36 cellular contexts compared by ENCODE assay signal in genomic region chr12:30301291-30301690, GRCh38.
"Had no signal": no experiment of that assay in that cellular context is flagged by ENCODE, and none has a peak within 500 bp of the region (broad histone marks: within the 10 kb centered on the region; RNA-seq: fewer than 3 reads in every experiment).

No MANE protein-coding gene starts in this region.

- H3K27me3 ChIP-seq: adrenal gland, ascending aorta, body of pancreas, brain microvascular endothelial cell, breast epithelium, cardiac muscle cell had no signal

- ATAC-seq: activated naive CD4-positive, alpha-beta T cell treated with anti-CD3 and anti-CD28 coated beads, Interleukin-2, amount 50 U/mL, for 72 hours; activated naive CD8-positive, alpha-beta T cell treated with anti-CD3 and anti-CD28 coated beads, Interleukin-2, amount 50 U/mL, for 24 hours; activated T-cell treated with anti-CD3 and anti-CD28 coated beads, Interleukin-2, amount 50 U/mL, for 4 hours; activated T-cell treated with anti-CD3 and anti-CD28 coated beads, Interleukin-2, amount 50 U/mL, for 72 hours; activated T-helper 17 cell treated with anti-CD3 and anti-CD28 coated beads, Interleukin-2, amount 50 U/mL, for 72 hours; body of pancreas had no signal

- H3K4me3 Mint-ChIP-seq: activated naive CD4-positive, alpha-beta T cell treated with anti-CD3 and anti-CD28 coated beads for 36 hours; activated naive CD4-positive, alpha-beta T cell treated with anti-CD3 and anti-CD28 coated beads, Interleukin-2, amount 10 ng/mL, durations not matched to agents 7 days and 5 days; activated naive CD4-positive, alpha-beta T cell treated with anti-CD3 and anti-CD28 coated beads, Interleukin-2, amount 50 U/mL, for 24 hours; activated naive CD8-positive, alpha-beta T cell; activated naive CD8-positive, alpha-beta T cell treated with anti-CD3 and anti-CD28 coated beads for 36 hours; activated naive CD8-positive, alpha-beta T cell treated with anti-CD3 and anti-CD28 coated beads, Interleukin-2, amount 10 ng/mL, durations not matched to agents 7 days and 5 days; activated naive CD8-positive, alpha-beta T cell treated with anti-CD3 and anti-CD28 coated beads, Interleukin-2, amount 50 U/mL, for 24 hours; activated T-cell treated with anti-CD3 and anti-CD28 coated beads, Interleukin-2, amount 50 U/mL, for 24 hours; activated T-cell treated with anti-CD3 and anti-CD28 coated beads, Interleukin-2, amount 50 U/mL, for 4 hours; activated T-cell treated with anti-CD3 and anti-CD28 coated beads, Interleukin-2, amount 50 U/mL, for 72 hours; activated T-helper 1 cell treated with anti-CD3 and anti-CD28 coated beads, Interleukin-12 subunit alpha, Interleukin-12 subunit beta, Interleukin-2, Interleukin-4 antibody, amounts not matched to agents 30 ng/mL and 10 ng/mL and 1 ng/mL, durations not matched to agents 14 hours and 24 hours and 36 hours; activated T-helper 17 cell treated with anti-CD3 and anti-CD28 coated beads, Interleukin-2, amount 50 U/mL, for 72 hours; brain; central memory CD8-positive, alpha-beta T cell had no signal

- H3K9me3 ChIP-seq: adrenal gland, ascending aorta, breast epithelium had no signal

- H3K4me1 ChIP-seq: adrenal gland, ascending aorta, body of pancreas, breast epithelium had no signal

- H3K27ac Mint-ChIP-seq: activated naive CD4-positive, alpha-beta T cell treated with anti-CD3 and anti-CD28 coated beads for 36 hours; activated naive CD4-positive, alpha-beta T cell treated with anti-CD3 and anti-CD28 coated beads, Interleukin-2, amount 10 ng/mL, durations not matched to agents 7 days and 5 days; activated naive CD4-positive, alpha-beta T cell treated with anti-CD3 and anti-CD28 coated beads, Interleukin-2, amount 50 U/mL, for 24 hours; activated naive CD4-positive, alpha-beta T cell treated with anti-CD3 and anti-CD28 coated beads, Interleukin-2, amount 50 U/mL, for 72 hours; activated naive CD8-positive, alpha-beta T cell; activated naive CD8-positive, alpha-beta T cell treated with anti-CD3 and anti-CD28 coated beads for 36 hours; activated naive CD8-positive, alpha-beta T cell treated with anti-CD3 and anti-CD28 coated beads, Interleukin-2, amount 10 ng/mL, durations not matched to agents 7 days and 5 days; activated naive CD8-positive, alpha-beta T cell treated with anti-CD3 and anti-CD28 coated beads, Interleukin-2, amount 50 U/mL, for 24 hours; activated T-cell treated with anti-CD3 and anti-CD28 coated beads, Interleukin-2, amount 50 U/mL, for 24 hours; activated T-cell treated with anti-CD3 and anti-CD28 coated beads, Interleukin-2, amount 50 U/mL, for 72 hours; activated T-helper 1 cell treated with anti-CD3 and anti-CD28 coated beads, Interleukin-12 subunit alpha, Interleukin-12 subunit beta, Interleukin-2, Interleukin-4 antibody, amounts not matched to agents 30 ng/mL and 10 ng/mL and 1 ng/mL, durations not matched to agents 14 hours and 24 hours and 36 hours; activated T-helper 17 cell treated with anti-CD3 and anti-CD28 coated beads, Interleukin-2, amount 50 U/mL, for 72 hours; activated T-helper 2 cell treated with anti-CD3 and anti-CD28 coated beads, Interferon-gamma antibody, Interleukin-2, Interleukin-4, amounts not matched to agents 10 μg/mL and 5 μg/mL and 100 μg/mL, durations not matched to agents 14 hours and 24 hours and 36 hours; brain had no signal

- H3K27me3 Mint-ChIP-seq: activated naive CD4-positive, alpha-beta T cell treated with anti-CD3 and anti-CD28 coated beads, Interleukin-2, amount 10 ng/mL, durations not matched to agents 7 days and 5 days; activated naive CD4-positive, alpha-beta T cell treated with anti-CD3 and anti-CD28 coated beads, Interleukin-2, amount 50 U/mL, for 24 hours; activated naive CD8-positive, alpha-beta T cell; activated naive CD8-positive, alpha-beta T cell treated with anti-CD3 and anti-CD28 coated beads for 36 hours; activated naive CD8-positive, alpha-beta T cell treated with anti-CD3 and anti-CD28 coated beads, Interleukin-2, amount 10 ng/mL, durations not matched to agents 7 days and 5 days; activated naive CD8-positive, alpha-beta T cell treated with anti-CD3 and anti-CD28 coated beads, Interleukin-2, amount 50 U/mL, for 24 hours; activated T-cell treated with anti-CD3 and anti-CD28 coated beads, Interleukin-2, amount 50 U/mL, for 24 hours; activated T-helper 17 cell treated with anti-CD3 and anti-CD28 coated beads, Interleukin-2, amount 50 U/mL, for 72 hours; brain; central memory CD8-positive, alpha-beta T cell had no signal

- H3K36me3 Mint-ChIP-seq: activated naive CD4-positive, alpha-beta T cell treated with anti-CD3 and anti-CD28 coated beads, Interleukin-2, amount 10 ng/mL, durations not matched to agents 7 days and 5 days; activated naive CD4-positive, alpha-beta T cell treated with anti-CD3 and anti-CD28 coated beads, Interleukin-2, amount 50 U/mL, for 24 hours; activated naive CD8-positive, alpha-beta T cell; activated naive CD8-positive, alpha-beta T cell treated with anti-CD3 and anti-CD28 coated beads for 36 hours; activated naive CD8-positive, alpha-beta T cell treated with anti-CD3 and anti-CD28 coated beads, Interleukin-2, amount 10 ng/mL, durations not matched to agents 7 days and 5 days; brain had no signal

- H3K36me3 ChIP-seq: adrenal gland, ascending aorta, brain microvascular endothelial cell, breast epithelium, cardiac muscle cell had no signal

- DNase-seq: activated effector memory CD4-positive, alpha-beta T cell treated with anti-CD3 and anti-CD28 coated beads, Interleukin-2, amount 50 U/mL, for 16 hours; activated effector memory CD4-positive, alpha-beta T cell treated with Interleukin-2 at 50 U/mL for 16 hours; activated gamma-delta T cell; activated gamma-delta T cell treated with Interleukin-2 at 50 U/mL for 16 hours; activated naive CD4-positive, alpha-beta T cell; activated naive CD4-positive, alpha-beta T cell treated with anti-CD3 and anti-CD28 coated beads for 36 hours; activated naive CD4-positive, alpha-beta T cell treated with anti-CD3 and anti-CD28 coated beads, Interleukin-2, amount 10 ng/mL, durations not matched to agents 7 days and 5 days; activated naive CD4-positive, alpha-beta T cell treated with anti-CD3 and anti-CD28 coated beads, Interleukin-2, amount 50 U/mL, for 16 hours; activated naive CD4-positive, alpha-beta T cell treated with Interleukin-2 at 50 U/mL for 16 hours; activated naive CD8-positive, alpha-beta T cell treated with anti-CD3 and anti-CD28 coated beads for 36 hours; activated naive CD8-positive, alpha-beta T cell treated with anti-CD3 and anti-CD28 coated beads, Interleukin-2, amount 10 ng/mL, durations not matched to agents 7 days and 5 days; activated naive CD8-positive, alpha-beta T cell treated with anti-CD3 and anti-CD28 coated beads, Interleukin-2, amount 50 U/mL, for 24 hours; activated T-cell treated with anti-CD3 and anti-CD28 coated beads, Interleukin-2, amount 50 U/mL, for 1 hour; activated T-cell treated with anti-CD3 and anti-CD28 coated beads, Interleukin-2, amount 50 U/mL, for 24 hours; activated T-cell treated with anti-CD3 and anti-CD28 coated beads, Interleukin-2, amount 50 U/mL, for 4 hours; activated T-cell treated with anti-CD3 and anti-CD28 coated beads, Interleukin-2, amount 50 U/mL, for 48 hours; activated T-cell treated with anti-CD3 and anti-CD28 coated beads, Interleukin-2, amount 50 U/mL, for 72 hours; adrenal gland; amniotic stem cell; amygdala; aorta; body of pancreas; brain microvascular endothelial cell; central memory CD4-positive, alpha-beta T cell; cerebellar nuclear complex had no signal

- H3K27ac ChIP-seq: adrenal gland, ascending aorta, body of pancreas, brain microvascular endothelial cell, breast epithelium, cardiac muscle cell had no signal

- H3K4me1 Mint-ChIP-seq: activated naive CD4-positive, alpha-beta T cell treated with anti-CD3 and anti-CD28 coated beads, Interleukin-2, amount 10 ng/mL, durations not matched to agents 7 days and 5 days; activated naive CD4-positive, alpha-beta T cell treated with anti-CD3 and anti-CD28 coated beads, Interleukin-2, amount 50 U/mL, for 24 hours; activated naive CD8-positive, alpha-beta T cell treated with anti-CD3 and anti-CD28 coated beads for 36 hours; activated naive CD8-positive, alpha-beta T cell treated with anti-CD3 and anti-CD28 coated beads, Interleukin-2, amount 10 ng/mL, durations not matched to agents 7 days and 5 days; activated naive CD8-positive, alpha-beta T cell treated with anti-CD3 and anti-CD28 coated beads, Interleukin-2, amount 50 U/mL, for 24 hours; activated T-helper 17 cell treated with anti-CD3 and anti-CD28 coated beads, Interleukin-2, amount 50 U/mL, for 72 hours; central memory CD8-positive, alpha-beta T cell had no signal

- H3K9me3 Mint-ChIP-seq: activated naive CD4-positive, alpha-beta T cell treated with anti-CD3 and anti-CD28 coated beads for 36 hours; activated naive CD8-positive, alpha-beta T cell treated with anti-CD3 and anti-CD28 coated beads, Interleukin-2, amount 10 ng/mL, durations not matched to agents 7 days and 5 days; activated T-cell treated with anti-CD3 and anti-CD28 coated beads, Interleukin-2, amount 50 U/mL, for 4 hours; brain had no signal

- H3K4me3 ChIP-seq: adrenal gland, ascending aorta, body of pancreas, breast epithelium, cardiac muscle cell had no signal
